21 cellular contexts compared by ENCODE assay signal in genomic region chr10:132662186-132662920, GRCh38.
"Had no signal": no experiment of that assay in that cellular context is flagged by ENCODE, and none has a peak within 500 bp of the region (broad histone marks: within the 10 kb centered on the region; RNA-seq: fewer than 3 reads in every experiment).

No MANE protein-coding gene starts in this region.

- H3K27ac ChIP-seq: SJSA1 had no signal

- DNase-seq: activated B cell treated with CpG ODN at 0.5 μM for 24 hours; activated CD4-positive, alpha-beta T cell treated with anti-CD3 and anti-CD28 coated beads for 1 hour; activated CD4-positive, alpha-beta T cell treated with anti-CD3 and anti-CD28 coated beads, Interleukin-2, amount 10 ng/mL, durations not matched to agents 24 days and 14 days; activated CD4-positive, alpha-beta T cell treated with anti-CD3 and anti-CD28 coated beads, Interleukin-2, amount 50 U/mL, for 48 hours; activated CD8-positive, alpha-beta memory T cell treated with anti-CD3 and anti-CD28 coated beads, Interleukin-2, amount 10 ng/mL, durations not matched to agents 7 days and 5 days; activated effector memory CD4-positive, alpha-beta T cell treated with Interleukin-2 at 50 U/mL for 16 hours; activated naive CD4-positive, alpha-beta T cell; activated T-cell treated with anti-CD3 and anti-CD28 coated beads, Interleukin-2, amount 50 U/mL, for 24 hours; Karpas-422; NCI-H1930; NCI-H2171; NCI-H2227 treated with DMSO at 0.1 percent for 48 hours; NCI-H446 treated with DMSO at 0.1 percent for 48 hours; NCI-H524 treated with DMSO at 0.1 percent for 48 hours; NCI-H748 treated with DMSO at 0.1 percent for 48 hours; RPMI8226; SW 1271 had no signal

- H3K4me3 ChIP-seq: K562, SJSA1 had no signal

- H3K9me3 ChIP-seq: SJSA1 had no signal

- ATAC-seq: activated CD8-positive, alpha-beta memory T cell treated with anti-CD3 and anti-CD28 coated beads, Interleukin-2, amount 10 ng/mL, durations not matched to agents 7 days and 5 days; K562; Right ventricle myocardium inferior; SK-N-SH treated with all-trans-retinoic acid at 6 μM for 48 hours had no signal

- H3K27me3 ChIP-seq: SJSA1 had no signal
